2 cellular contexts compared by ENCODE assay signal in genomic region chr2:63827749-63828148, GRCh38.
A peak's percentile ranks its signal among the peaks of the same experiment; 100 is the strongest.
TF ChIP-seq lines count a peak whose summit lies in the region.

No MANE protein-coding gene starts in this region.

TF ChIP-seq in Ishikawa, 13 proteins besides CTCF, POLR2A, EP300 and RAD21:
- TF ChIP-seq CREB1 (IDR thresholded peaks at IDR 0.05; ENCODE audit: low read depth) (no peak), TCF12 (IDR thresholded peaks at IDR 0.05; ENCODE audit: low read depth) (no peak), TEAD4 (IDR thresholded peaks at IDR 0.05) (peak; percentile 81), FOXM1 (IDR thresholded peaks at IDR 0.05; ENCODE audit: borderline replicate concordance, low read depth) (no peak), REST (IDR thresholded peaks at IDR 0.05; ENCODE audit: low read depth) (no peak), USF1 (IDR thresholded peaks at IDR 0.05) (no peak), NFIC (IDR thresholded peaks at IDR 0.05) (peak; percentile 18; the same call in 1 of the 2 replicates), TAF1 (IDR thresholded peaks at IDR 0.05; ENCODE audit: low read depth) (no peak)

TF ChIP-seq in HepG2, 621 proteins besides CTCF, POLR2A, EP300 and RAD21 (continues in another document):
- TF ChIP-seq ZNF761 (CRISPR knock-in tag; conservative IDR thresholded peaks at IDR 0.05) (no peak), ZKSCAN1 (IDR thresholded peaks at IDR 0.05; ENCODE audit: low read length) (no peak), ARNTL (CRISPR knock-in tag; IDR thresholded peaks at IDR 0.05) (0 out of 2 replicates have a peak, but pooled peaks have one; percentile 30), SALL1 (CRISPR knock-in tag; IDR thresholded peaks at IDR 0.05) (peak; percentile 61; the same call in 1 of the 2 replicates), ZBTB14 (CRISPR knock-in tag; IDR thresholded peaks at IDR 0.05) (no peak), CERS6 (CRISPR knock-in tag; IDR thresholded peaks at IDR 0.05) (no peak), SRSF4 (IDR thresholded peaks at IDR 0.05; ENCODE audit: low read depth, low read length, poor library complexity, severe bottlenecking) (no peak), CCAR2 (optimal IDR thresholded peaks at IDR 0.05; ENCODE audit: low read depth, low read length) (no peak), FIP1L1 (IDR thresholded peaks at IDR 0.05; ENCODE audit: borderline replicate concordance, insufficient read depth, low read depth, low read length) (no peak), BHLHE40 (IDR thresholded peaks at IDR 0.05; ENCODE audit: low read length) (no peak), ZNF790 (CRISPR knock-in tag; IDR thresholded peaks at IDR 0.05; ENCODE audit: borderline replicate concordance) (no peak), HNRNPK (IDR thresholded peaks at IDR 0.05; ENCODE audit: low read depth, low read length, poor library complexity, severe bottlenecking) (no peak), REL (CRISPR knock-in tag; conservative IDR thresholded peaks at IDR 0.05) (no peak), FOXA3 (CRISPR knock-in tag; IDR thresholded peaks at IDR 0.05) (peak; percentile 88), ARNT2 (CRISPR knock-in tag; IDR thresholded peaks at IDR 0.05; ENCODE audit: low read depth) (no peak), DMAP1 (CRISPR knock-in tag; IDR thresholded peaks at IDR 0.05) (no peak), ZNF335 (CRISPR knock-in tag; IDR thresholded peaks at IDR 0.05) (no peak), ATF1 (CRISPR knock-in tag; IDR thresholded peaks at IDR 0.05) (no peak), ZFAT (CRISPR knock-in tag; conservative IDR thresholded peaks at IDR 0.05) (no peak), STAT6 (CRISPR knock-in tag; IDR thresholded peaks at IDR 0.05; ENCODE audit: borderline replicate concordance) (0 out of 2 replicates have a peak, but pooled peaks have one; percentile 38), SNAPC4 (CRISPR knock-in tag; IDR thresholded peaks at IDR 0.05) (no peak), SYNCRIP (IDR thresholded peaks at IDR 0.05; ENCODE audit: insufficient read depth, low read depth, low read length) (no peak), GLI4 (CRISPR knock-in tag; IDR thresholded peaks at IDR 0.05; ENCODE audit: borderline replicate concordance) (no peak), ZBTB8A (CRISPR knock-in tag; IDR thresholded peaks at IDR 0.05; ENCODE audit: borderline replicate concordance, low read depth) (no peak), IRF2 (CRISPR knock-in tag; IDR thresholded peaks at IDR 0.05) (peak; percentile 68; the same call in 1 of the 2 replicates), ZNF253 (CRISPR knock-in tag; IDR thresholded peaks at IDR 0.05; ENCODE audit: borderline replicate concordance) (no peak), CREM (IDR thresholded peaks at IDR 0.05) (peak; percentile 57), CREM (CRISPR knock-in tag; IDR thresholded peaks at IDR 0.05) (no peak), NFIB (CRISPR knock-in tag; IDR thresholded peaks at IDR 0.05; ENCODE audit: borderline replicate concordance) (no peak), ZNF180 (CRISPR knock-in tag; IDR thresholded peaks at IDR 0.05; ENCODE audit: borderline replicate concordance, low read depth) (no peak), ZBTB43 (CRISPR knock-in tag; conservative IDR thresholded peaks at IDR 0.05) (no peak), ZBTB7B (CRISPR knock-in tag; IDR thresholded peaks at IDR 0.05) (peak; percentile 57; the same call in 1 of the 2 replicates), CHCHD3 (CRISPR knock-in tag; IDR thresholded peaks at IDR 0.05) (no peak), HNF1B (CRISPR knock-in tag; IDR thresholded peaks at IDR 0.05) (no peak), ARNT (IDR thresholded peaks at IDR 0.05) (no peak), ZBTB3 (CRISPR knock-in tag; IDR thresholded peaks at IDR 0.05; ENCODE audit: borderline replicate concordance, low read depth) (no peak), THAP8 (CRISPR knock-in tag; IDR thresholded peaks at IDR 0.05; ENCODE audit: borderline replicate concordance) (no peak), ZNF326 (CRISPR knock-in tag; IDR thresholded peaks at IDR 0.05; ENCODE audit: borderline replicate concordance) (no peak), POLR2AphosphoS5 (IDR thresholded peaks at IDR 0.05; ENCODE audit: low read depth, low read length) (no peak), ZNF142 (CRISPR knock-in tag; IDR thresholded peaks at IDR 0.05) (no peak), ZNF7 (CRISPR knock-in tag; IDR thresholded peaks at IDR 0.05) (no peak)
